In genomic region chr13:92830821-92831220, GRCh38 we compare ENCODE assay signal across 30 cellular contexts.
"Had no signal": no experiment of that assay in that cellular context is flagged by ENCODE, and none has a peak within 500 bp of the region (broad histone marks: within the 10 kb centered on the region; RNA-seq: fewer than 3 reads in every experiment).

No MANE protein-coding gene starts in this region.

- ATAC-seq: activated CD8-positive, alpha-beta T cell treated with anti-CD3 and anti-CD28 coated beads for 36 hours; activated T-cell treated with anti-CD3 and anti-CD28 coated beads, Interleukin-2, amount 50 U/mL, for 4 hours; activated T-helper 17 cell treated with anti-CD3 and anti-CD28 coated beads, Interleukin-2, amount 50 U/mL, for 72 hours; gastroesophageal sphincter; WTC11 had no signal

- H3K9me3 Mint-ChIP-seq: activated T-cell treated with anti-CD3 and anti-CD28 coated beads, Interleukin-2, amount 50 U/mL, for 4 hours; activated T-helper 17 cell treated with anti-CD3 and anti-CD28 coated beads, Interleukin-2, amount 50 U/mL, for 72 hours; brain; WTC11 had no signal

- H3K27ac Mint-ChIP-seq: activated CD4-positive, alpha-beta T cell treated with anti-CD3 and anti-CD28 coated beads, Interleukin-2, amount 10 ng/mL, durations not matched to agents 7 days and 5 days; activated CD8-positive, alpha-beta T cell treated with anti-CD3 and anti-CD28 coated beads for 36 hours; activated naive CD8-positive, alpha-beta T cell; activated T-helper 17 cell treated with anti-CD3 and anti-CD28 coated beads, Interleukin-2, amount 50 U/mL, for 72 hours; brain; WTC11 had no signal

- H3K27me3 Mint-ChIP-seq: activated CD4-positive, alpha-beta T cell treated with anti-CD3 and anti-CD28 coated beads, Interleukin-2, amount 10 ng/mL, durations not matched to agents 7 days and 5 days; activated CD8-positive, alpha-beta T cell treated with anti-CD3 and anti-CD28 coated beads for 36 hours; activated naive CD8-positive, alpha-beta T cell; activated T-helper 17 cell treated with anti-CD3 and anti-CD28 coated beads, Interleukin-2, amount 50 U/mL, for 72 hours; brain had no signal

- H3K27me3 ChIP-seq: adrenal gland, breast epithelium, cardiac muscle cell, colonic mucosa, esophagus squamous epithelium had no signal

- DNase-seq: activated CD4-positive, alpha-beta T cell treated with anti-CD3 and anti-CD28 coated beads for 1 hour; activated CD4-positive, alpha-beta T cell treated with anti-CD3 and anti-CD28 coated beads for 4 hours; activated CD4-positive, alpha-beta T cell treated with anti-CD3 and anti-CD28 coated beads, Interleukin-2, amount 10 ng/mL, durations not matched to agents 7 days and 5 days; activated CD4-positive, alpha-beta T cell treated with anti-CD3 and anti-CD28 coated beads, Interleukin-2, amount 50 U/mL, for 48 hours; activated CD8-positive, alpha-beta memory T cell treated with anti-CD3 and anti-CD28 coated beads for 24 hours; activated CD8-positive, alpha-beta T cell treated with anti-CD3 and anti-CD28 coated beads for 36 hours; activated effector memory CD4-positive, alpha-beta T cell treated with Interleukin-2 at 50 U/mL for 16 hours; activated gamma-delta T cell treated with Interleukin-2 at 50 U/mL for 16 hours; activated naive CD4-positive, alpha-beta T cell treated with anti-CD3 and anti-CD28 coated beads, Interleukin-2, amount 50 U/mL, for 16 hours; activated naive CD4-positive, alpha-beta T cell treated with Interleukin-2 at 50 U/mL for 16 hours; activated T-cell treated with anti-CD3 and anti-CD28 coated beads, Interleukin-2, amount 50 U/mL, for 4 hours; adrenal gland; amygdala; aorta; central memory CD4-positive, alpha-beta T cell; cerebellar nuclear complex; colonic mucosa; effector CD8-positive, alpha-beta T cell; esophagus squamous epithelium; foreskin melanocyte; T-helper 2 cell had no signal

- H3K27ac ChIP-seq: adrenal gland, breast epithelium, cardiac muscle cell, colonic mucosa, epithelial cell of prostate, esophagus squamous epithelium, gastroesophageal sphincter, VCaP had no signal

- H3K4me1 ChIP-seq: adrenal gland, breast epithelium, colonic mucosa, esophagus squamous epithelium, gastroesophageal sphincter had no signal

- H3K4me1 Mint-ChIP-seq: activated CD4-positive, alpha-beta T cell treated with anti-CD3 and anti-CD28 coated beads, Interleukin-2, amount 10 ng/mL, durations not matched to agents 7 days and 5 days; activated T-helper 17 cell treated with anti-CD3 and anti-CD28 coated beads, Interleukin-2, amount 50 U/mL, for 72 hours had no signal

- H3K36me3 Mint-ChIP-seq: activated naive CD8-positive, alpha-beta T cell; brain; WTC11 had no signal

- H3K4me3 Mint-ChIP-seq: activated CD4-positive, alpha-beta T cell treated with anti-CD3 and anti-CD28 coated beads, Interleukin-2, amount 10 ng/mL, durations not matched to agents 7 days and 5 days; activated CD8-positive, alpha-beta T cell treated with anti-CD3 and anti-CD28 coated beads for 36 hours; activated naive CD8-positive, alpha-beta T cell; activated T-cell treated with anti-CD3 and anti-CD28 coated beads, Interleukin-2, amount 50 U/mL, for 4 hours; activated T-helper 17 cell treated with anti-CD3 and anti-CD28 coated beads, Interleukin-2, amount 50 U/mL, for 72 hours; brain; WTC11 had no signal

- H3K36me3 ChIP-seq: adrenal gland, breast epithelium, cardiac muscle cell, colonic mucosa, esophagus squamous epithelium, gastroesophageal sphincter had no signal

- H3K9me3 ChIP-seq: adrenal gland, breast epithelium, colonic mucosa, esophagus squamous epithelium, gastroesophageal sphincter had no signal

- H3K4me3 ChIP-seq: adrenal gland, breast epithelium, cardiac muscle cell, colonic mucosa, esophagus squamous epithelium, gastroesophageal sphincter had no signal
